Comparison of ENCODE assay signal across 8 cellular contexts in genomic region chr18:54269924-54270844, GRCh38. TPM values are rescaled to one million over a fixed set of nuclear protein-coding genes. Genes with fewer than 3 reads are reported as not detected.
DNase-seq lines count a peak whose midpoint lies in the region; FAIRE-seq and TF ChIP-seq lines count a peak whose summit lies in the region.

No MANE protein-coding gene starts in this region.

- no peaks in the 10 kb centered on the region for H3K9me3 Mint-ChIP-seq in T-helper 1 cell treated with Interleukin-12 subunit alpha and Interleukin-12 subunit beta and Interleukin-4 antibody, amounts not matched to agents 30 μg/mL and 1 μg/mL, for 36 hours

- TF ChIP-seq CTCF in breast epithelium (IDR thresholded peaks at IDR 0.05), result peak; percentile 30 to 53 (median 35)
- TF ChIP-seq CTCF in keratinocyte (optimal IDR thresholded peaks at IDR 0.05 in 1 of 3, IDR thresholded peaks at IDR 0.05 in 1 of 3, conservative IDR thresholded peaks at IDR 0.05 in 1 of 3; ENCODE audit: extremely low read depth in 1 of 3, insufficient read depth in 2 of 3, low read length in 3 of 3), result peak; percentile 4 to 37 (median 33)

- no peaks in the 10 kb centered on the region for H3K9me3 ChIP-seq in breast epithelium
- H3K9me3 ChIP-seq in keratinocyte (ENCODE audit: control insufficient read depth, low read depth, low read length), result no peaks in the 10 kb centered on the region

- H3K4me1 Mint-ChIP-seq in T-helper 1 cell treated with Interleukin-12 subunit alpha and Interleukin-12 subunit beta and Interleukin-4 antibody, amounts not matched to agents 30 μg/mL and 1 μg/mL, for 36 hours (ENCODE audit: low read depth), result peaks cover 37% of the 10 kb centered on the region

- intact Hi-C loops in breast epithelium (cut with DNase I; ENCODE audit: low total_unique reads), result no loop called here

- H3K27ac ChIP-seq in breast epithelium (peak overlapping the region; percentile 96 to 98), keratinocyte (ENCODE audit: control insufficient read depth, insufficient read depth, low read length) (peak overlapping the region; percentile 89)

- H3K27me3 Mint-ChIP-seq in T-helper 1 cell treated with Interleukin-12 subunit alpha and Interleukin-12 subunit beta and Interleukin-4 antibody, amounts not matched to agents 30 μg/mL and 1 μg/mL, for 36 hours (ENCODE audit: low read depth), result no peaks in the 10 kb centered on the region

- H3K4me2 ChIP-seq in keratinocyte (ENCODE audit: control insufficient read depth, extremely low read depth, insufficient read depth, low read depth, low read length), result peak overlapping the region; percentile 78

- H3K4me1 ChIP-seq in breast epithelium, result peaks cover 0 to 4% of the 10 kb centered on the region in 2 donors
- H3K4me1 ChIP-seq in keratinocyte (ENCODE audit: control insufficient read depth, extremely low read depth, insufficient read depth, low read length), result peaks cover 5% of the 10 kb centered on the region

- peaks cover 4% of the 10 kb centered on the region for H3K36me3 Mint-ChIP-seq in T-helper 1 cell treated with Interleukin-12 subunit alpha and Interleukin-12 subunit beta and Interleukin-4 antibody, amounts not matched to agents 30 μg/mL and 1 μg/mL, for 36 hours (ENCODE audit: low read depth)

- peak overlapping the region; percentile 85 for H3K4me3 Mint-ChIP-seq in T-helper 1 cell treated with Interleukin-12 subunit alpha and Interleukin-12 subunit beta and Interleukin-4 antibody, amounts not matched to agents 30 μg/mL and 1 μg/mL, for 36 hours

- H2AFZ ChIP-seq in keratinocyte (ENCODE audit: control insufficient read depth, low read length), result peak overlapping the region; percentile 81

- dilution Hi-C loops in keratinocyte (cut with MboI; ENCODE audit: extremely low pct_ligation_motif_present, low sequenced_read_pairs), result no loop called here

- H3K4me3 ChIP-seq in GM08714 (ENCODE audit: low read length), result peak overlapping the region; percentile 61
- H3K4me3 ChIP-seq in breast epithelium, result peak overlapping the region; percentile 81 to 87 (median 83)
- H3K4me3 ChIP-seq in keratinocyte (ENCODE audit: control insufficient read depth in 2 of 3, extremely low read depth in 1 of 3, insufficient read depth in 2 of 3, low read depth in 1 of 3, low read length in 3 of 3), result peak overlapping the region; percentile 64 to 70 (median 67)

- peak; percentile 89 for FAIRE-seq in keratinocyte (lab: Jason Lieb, UNC)

- H3K27me3 ChIP-seq in breast epithelium (no peaks in the 10 kb centered on the region), keratinocyte (ENCODE audit: control insufficient read depth, extremely low read depth, insufficient read depth, low read length) (no peaks in the 10 kb centered on the region)

- peak; percentile 63 for DNase-seq in H4 (ENCODE audit: low spot score)
- peak; percentile 68 to 70 for DNase-seq in Kasumi-1 (lab: John Stamatoyannopoulos, UW)
- peak in 1 of 2 donors; percentile 26 for DNase-seq in breast epithelium (ENCODE audit: low spot score in 2 of 2)
- DNase-seq in keratinocyte (ENCODE audit: low read depth, low spot score), result no peak
- peak; percentile 67 for DNase-seq in stimulated activated CD4-positive, alpha-beta T cell treated with anti-CD3 and anti-CD28 coated beads, Interleukin-1b, Interleukin-23, amount 100 ng/mL, for 48 hours
- no peak for DNase-seq in ecto neural progenitor cell (ENCODE audit: low spot score)

- peak overlapping the region; percentile 93 for H3K27ac Mint-ChIP-seq in T-helper 1 cell treated with Interleukin-12 subunit alpha and Interleukin-12 subunit beta and Interleukin-4 antibody, amounts not matched to agents 30 μg/mL and 1 μg/mL, for 36 hours

- H3K9me1 ChIP-seq in keratinocyte (ENCODE audit: control insufficient read depth, extremely low read depth, insufficient read depth, low read length), result no peaks in the 10 kb centered on the region

- no peaks in the 10 kb centered on the region for H4K20me1 ChIP-seq in keratinocyte (ENCODE audit: control insufficient read depth, extremely low read depth, insufficient read depth, low read length)

- H3K36me3 ChIP-seq in breast epithelium, result no peaks in the 10 kb centered on the region
- H3K36me3 ChIP-seq in keratinocyte (ENCODE audit: control insufficient read depth in 2 of 2, extremely low read depth in 1 of 2, insufficient read depth in 2 of 2, low read length in 2 of 2), result no peaks in the 10 kb centered on the region

- peak overlapping the region; percentile 85 for H3K9ac ChIP-seq in keratinocyte (ENCODE audit: control insufficient read depth, extremely low read depth, insufficient read depth, low read length)

- TF ChIP-seq POLR2A in breast epithelium (IDR thresholded peaks at IDR 0.05), result no peak

- H3K79me2 ChIP-seq in keratinocyte (ENCODE audit: control insufficient read depth, insufficient read depth, low read length), result no peaks in the 10 kb centered on the region

RNA-seq across cellular contexts. Expression of gene POLI, which starts 0.9 kb away (rescaled TPM):
- 10.1 and 26.1 TPM in 2 replicates for total RNA-seq in H4 (2014; rRNA removed; shearing (Covaris generic))
- total RNA-seq in breast epithelium, result 10 to 100 TPM; 46.9 to 67.6 (median 47.0) TPM
- polyA plus RNA-seq in keratinocyte, result 12.1 to 25.6 TPM (median 20.5 TPM) in 3 replicates
- 14.2 TPM for polyA plus RNA-seq in keratinocyte (2011; ENCODE audit: low read depth)
- 6.9 and 15.3 TPM in 2 replicates for polyA plus RNA-seq in keratinocyte (2011; cell fraction: cytosol; rRNA removed)
- 56.9 and 68.7 TPM in 2 replicates for polyA plus RNA-seq in keratinocyte (2011; cell fraction: nucleus; rRNA removed)
- 9.8 and 11.5 TPM in 2 replicates for polyA plus RNA-seq in keratinocyte (2012; ENCODE audit: low replicate concordance)
- 2.4 to 23.5 TPM (median 8.0 TPM) in 3 replicates for polyA minus RNA-seq in keratinocyte
- polyA minus RNA-seq in keratinocyte (2011; cell fraction: cytosol; rRNA and poly(A)+ RNA removed), result 10.0 TPM
- 15.1 and 31.9 TPM in 2 replicates for polyA minus RNA-seq in keratinocyte (2011; cell fraction: nucleus; rRNA and poly(A)+ RNA removed)

RNA-seq across cellular contexts. Expression of gene MBD2, which starts 45.7 kb away (rescaled TPM):
- total RNA-seq in H4 (2014; rRNA removed; shearing (Covaris generic)), result 25.0 and 494 TPM in 2 replicates
- total RNA-seq in breast epithelium, result 10 to 100 TPM; 46.2 to 61.9 (median 50.6) TPM
- polyA plus RNA-seq in keratinocyte, result 45.4 to 212 TPM (median 80.1 TPM) in 3 replicates
- polyA plus RNA-seq in keratinocyte (2011; ENCODE audit: low read depth), result 220 TPM
- polyA plus RNA-seq in keratinocyte (2011; cell fraction: cytosol; rRNA removed), result 46.4 and 76.9 TPM in 2 replicates
- polyA plus RNA-seq in keratinocyte (2011; cell fraction: nucleus; rRNA removed), result 42.6 and 55.9 TPM in 2 replicates
- polyA plus RNA-seq in keratinocyte (2012; ENCODE audit: low replicate concordance), result 37.7 and 50.0 TPM in 2 replicates
- 18.3 to 65.2 TPM (median 48.8 TPM) in 3 replicates for polyA minus RNA-seq in keratinocyte
- polyA minus RNA-seq in keratinocyte (2011; cell fraction: cytosol; rRNA and poly(A)+ RNA removed), result 155 TPM
- 16.7 and 22.9 TPM in 2 replicates for polyA minus RNA-seq in keratinocyte (2011; cell fraction: nucleus; rRNA and poly(A)+ RNA removed)

Comparison
In these comparisons a context has a peak if more than half of its experiments do, and no peak if none do; other contexts are left out.
1. DNase-seq: peak in H4 (single experiment), Kasumi-1 (2 of 2) and stimulated activated CD4-positive, alpha-beta T cell treated with anti-CD3 and anti-CD28 coated beads, Interleukin-1b, Interleukin-23, amount 100 ng/mL, for 48 hours (single experiment); none in keratinocyte (single experiment) and ecto neural progenitor cell (single experiment).
2. Peak in every context shown above with its lines, with median percentiles within 50 percentile points of each other: H3K4me3 ChIP-seq.